In the genomic region with DNA sequence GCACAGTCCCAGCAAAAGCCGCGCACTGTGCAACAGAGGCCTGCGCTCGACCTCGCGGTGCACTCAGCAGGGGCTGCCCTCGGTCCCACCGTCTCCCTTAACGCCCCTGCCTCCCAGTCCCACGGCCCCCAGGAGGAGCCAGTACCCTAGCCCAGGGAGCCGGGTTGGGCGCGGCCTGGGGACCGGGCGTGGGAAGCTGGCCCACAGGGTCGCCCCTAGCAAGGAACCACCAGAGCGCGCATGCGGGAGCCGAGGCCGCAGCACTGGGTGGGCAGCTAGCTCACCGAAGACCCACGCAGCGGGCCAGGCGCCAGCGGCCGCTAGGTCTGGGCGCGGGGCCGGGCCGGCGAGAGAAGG, we compare ENCODE assay signal across 8 cellular contexts. TPM values are rescaled to one million over a fixed set of nuclear protein-coding genes. Genes with fewer than 3 reads are reported as not detected.
DNase-seq lines count a peak whose midpoint lies in the region; ATAC-seq and TF ChIP-seq lines count a peak whose summit lies in the region.

No MANE protein-coding gene starts in this region.

- H3K4me3 ChIP-seq in CD8-positive, alpha-beta T cell (ENCODE audit: low read depth, low read length), result peak overlapping the region; percentile 61

- intact Hi-C loops in CD8-positive, alpha-beta T cell (cut with DNase I, micrococcal nuclease), result loop anchor here (1.0 to 5.0 kb wide), 7 partner anchors 21 to 914 kb away; partner anchors contain the start of genes JMJD4 (in 2 of the 2), SNAP47 (in 2 of the 2) and ZNF678 (in 2 of the 2)
- intact Hi-C loops in natural killer cell (cut with micrococcal nuclease) (loop anchor here (1.0 kb wide), 1 partner anchor 22 kb away; the partner anchor contains the start of gene ZNF678), head of caudate nucleus (cut with DNase I) (no loop called here)

- peaks cover 5% of the 10 kb centered on the region for H3K4me1 Mint-ChIP-seq in CD8-positive, alpha-beta T cell (ENCODE audit: low read depth)
- H3K4me1 Mint-ChIP-seq in endothelial cell (ENCODE audit: unreplicated experiment) (peaks cover 10% of the 10 kb centered on the region), natural killer cell (peaks cover 0 to 14% of the 10 kb centered on the region in 2 donors)

- POLR2A ChIA-PET in CD8-positive, alpha-beta T cell (lab: Charles Lee), result interaction anchor here (0.9 kb wide), 1 partner anchor 22 kb away, joined by 4 read pairs; the partner anchor contains the start of gene ZNF678

- no peaks in the 10 kb centered on the region for H3K27me3 ChIP-seq in CD8-positive, alpha-beta T cell (ENCODE audit: insufficient read depth, low read length)

- H3K36me3 Mint-ChIP-seq in CD8-positive, alpha-beta T cell, result no peaks in the 10 kb centered on the region
- peaks cover 4% of the 10 kb centered on the region for H3K36me3 Mint-ChIP-seq in endothelial cell (ENCODE audit: low read depth, unreplicated experiment)
- H3K36me3 Mint-ChIP-seq in natural killer cell, result peaks cover 3% of the 10 kb centered on the region

- TF ChIP-seq CTCF in CD8-positive, alpha-beta T cell (IDR thresholded peaks at IDR 0.05), result no peak
- TF ChIP-seq CTCF in endothelial cell (IDR thresholded peaks at IDR 0.05; ENCODE audit: unreplicated experiment) (no peak), natural killer cell (IDR thresholded peaks at IDR 0.05) (no peak)

- H3K36me3 ChIP-seq in CD8-positive, alpha-beta T cell (ENCODE audit: insufficient read depth, low read length), result no peaks in the 10 kb centered on the region

- no peak overlapping the region for H3K27ac Mint-ChIP-seq in CD8-positive, alpha-beta T cell
- H3K27ac Mint-ChIP-seq in endothelial cell (ENCODE audit: unreplicated experiment) (no peak overlapping the region), natural killer cell (no peak overlapping the region)

- no peaks in the 10 kb centered on the region for H3K27me3 Mint-ChIP-seq in CD8-positive, alpha-beta T cell (ENCODE audit: low read depth)
- peaks cover 2% of the 10 kb centered on the region for H3K27me3 Mint-ChIP-seq in endothelial cell (ENCODE audit: unreplicated experiment)
- no peaks in the 10 kb centered on the region for H3K27me3 Mint-ChIP-seq in natural killer cell (ENCODE audit: low read depth in 2 of 2)

- H3K9me3 ChIP-seq in CD8-positive, alpha-beta T cell (ENCODE audit: low read length), result no peaks in the 10 kb centered on the region

- no peaks in the 10 kb centered on the region for H3K9me3 Mint-ChIP-seq in CD8-positive, alpha-beta T cell
- H3K9me3 Mint-ChIP-seq in endothelial cell (ENCODE audit: unreplicated experiment), result no peaks in the 10 kb centered on the region
- no peaks in the 10 kb centered on the region for H3K9me3 Mint-ChIP-seq in natural killer cell

- H3K27ac ChIP-seq in CD8-positive, alpha-beta T cell (ENCODE audit: low read depth, low read length), result no peak overlapping the region

- peak overlapping the region; percentile 69 for H3K4me3 Mint-ChIP-seq in CD8-positive, alpha-beta T cell
- H3K4me3 Mint-ChIP-seq in endothelial cell (ENCODE audit: unreplicated experiment) (no peak overlapping the region), natural killer cell (peak overlapping the region; percentile 70)

- ATAC-seq in CD8-positive, alpha-beta T cell, result no peak
- ATAC-seq in HG03378 (IDR thresholded peaks at IDR 0.05; ENCODE audit: unreplicated experiment), result peak; percentile 13
- ATAC-seq in natural killer cell, result no peak

- DNase-seq in CD8-positive, alpha-beta T cell, result peak in 1 of 7 experiments; percentile 18
- DNase-seq in endothelial cell (ENCODE audit: low spot score) (peak; percentile 23), natural killer cell (no peak), head of caudate nucleus (no peak), HCEC 1CT (no peak)
- no peak for DNase-seq in activated CD4-positive, CD25-positive, alpha-beta regulatory T cell (lab: John Stamatoyannopoulos, UW)
- no peak for DNase-seq in stimulated activated CD8-positive, alpha-beta memory T cell treated with anti-CD3 and anti-CD28 coated beads, Interleukin-4, amount 100 ng/mL, for 48 hours

- CTCF ChIA-PET in CD8-positive, alpha-beta T cell (lab: Charles Lee), result interaction anchor here (0.7 to 1.5 kb wide), 2 partner anchors 8 to 10 kb away, joined by 3 to 6 read pairs; no protein-coding TSS in a partner anchor

- H3K4me1 ChIP-seq in CD8-positive, alpha-beta T cell (ENCODE audit: insufficient read depth, low read length), result peaks cover 11% of the 10 kb centered on the region

RNA-seq across cellular contexts. Expression of gene ZNF678, which starts 21.6 kb away (rescaled TPM):
- 1 to 10 TPM; 2.9 to 3.2 TPM for total RNA-seq in CD8-positive, alpha-beta T cell
- 19.5 TPM for total RNA-seq in endothelial cell (ENCODE audit: unreplicated experiment)
- total RNA-seq in natural killer cell, result 10 to 100 TPM in 2 of 3 donors, 1 to 10 TPM in 1; 9.7 to 14.0 (median 10.7) TPM
